Comparison of ENCODE assay signal across 33 cellular contexts in genomic region chr19:55084416-55084815, GRCh38. TPM values are rescaled to one million over a fixed set of nuclear protein-coding genes. Genes with fewer than 3 reads are reported as not detected.
"Had no signal": no experiment of that assay in that cellular context is flagged by ENCODE, and none has a peak within 500 bp of the region (broad histone marks: within the 10 kb centered on the region; RNA-seq: fewer than 3 reads in every experiment).

No MANE protein-coding gene starts in this region.

- H3K27ac ChIP-seq: esophagus muscularis mucosa, foreskin keratinocyte, heart right ventricle, left lung, lower lobe of right lung, right atrium auricular region, upper lobe of left lung, vagina had no signal

- H3K36me3 Mint-ChIP-seq: T-cell had no signal

- H3K36me3 ChIP-seq: heart right ventricle, left lung, lower lobe of right lung, right atrium auricular region had no signal

- H3K4me1 ChIP-seq: foreskin keratinocyte had no signal

- DNase-seq: activated CD4-positive, alpha-beta memory T cell treated with anti-CD3 and anti-CD28 coated beads for 36 hours; activated CD4-positive, alpha-beta T cell treated with anti-CD3 and anti-CD28 coated beads for 48 hours; activated CD8-positive, alpha-beta memory T cell treated with anti-CD3 and anti-CD28 coated beads, Interleukin-2, amount 50 U/mL, for 4 hours; activated gamma-delta T cell treated with Interleukin-2 at 50 U/mL for 16 hours; activated naive CD4-positive, alpha-beta T cell treated with anti-CD3 and anti-CD28 coated beads, Interleukin-2, amount 50 U/mL, for 16 hours; activated T-cell treated with anti-CD3 and anti-CD28 coated beads, Interleukin-2, amount 50 U/mL, for 24 hours; amniotic stem cell; central memory CD4-positive, alpha-beta T cell; foreskin keratinocyte; heart right ventricle; left lung; lower lobe of right lung; mesenchymal stem cell; occipital lobe; stimulated activated CD4-positive, alpha-beta T cell treated with anti-CD3 and anti-CD28 coated beads, Interleukin-1b, Interleukin-23, amount 100 ng/mL, for 48 hours; stimulated activated CD4-positive, alpha-beta T cell treated with anti-CD3 and anti-CD28 coated beads, Interleukin-4, amount 100 ng/mL, for 4 hours; stimulated activated CD8-positive, alpha-beta memory T cell treated with anti-CD3 and anti-CD28 coated beads, Interleukin-4, amount 100 ng/mL, for 48 hours; stimulated activated naive CD8-positive, alpha-beta T cell treated with anti-CD3 and anti-CD28 coated beads, Interleukin-15, amount 100 ng/mL, for 72 hours; substantia nigra; T-cell; upper lobe of left lung had no signal

- H3K27ac Mint-ChIP-seq: activated CD4-positive, alpha-beta memory T cell treated with anti-CD3 and anti-CD28 coated beads for 36 hours; activated T-cell treated with anti-CD3 and anti-CD28 coated beads, Interleukin-2, amount 50 U/mL, for 24 hours; activated T-helper 17 cell treated with anti-CD3 and anti-CD28 coated beads, Interleukin-2, amount 50 U/mL, for 72 hours; dendritic cell treated with granulocyte-macrophage colony-stimulating factor and Interleukin-4, amounts not matched to agents 40 ng/mL and 50 ng/mL, for 4 days; endodermal cell; stimulated activated memory B cell treated with anti-CD40 and anti-IgM and Interleukin-4, amounts not matched to agents 10 μg/mL and 1 μg/mL and 100 μg/mL, for 72 hours; stimulated activated naive CD8-positive, alpha-beta T cell treated with anti-CD3 and anti-CD28 coated beads, Interleukin-15, amount 100 ng/mL, for 72 hours; T-cell; T-helper 2 cell treated with Interferon-gamma antibody and Interleukin-4, amounts not matched to agents 5 μg/mL and 100 μg/mL, for 36 hours had no signal

- ATAC-seq: activated T-helper 17 cell treated with anti-CD3 and anti-CD28 coated beads, Interleukin-2, amount 50 U/mL, for 72 hours; foreskin keratinocyte; heart right ventricle; left lung; lower lobe of right lung; naive thymus-derived CD8-positive, alpha-beta T cell; stimulated activated memory B cell treated with anti-CD40 and anti-IgM and Interleukin-4, amounts not matched to agents 10 μg/mL and 1 μg/mL and 100 μg/mL, for 72 hours; stimulated activated naive CD8-positive, alpha-beta T cell treated with anti-CD3 and anti-CD28 coated beads, Interleukin-15, amount 100 ng/mL, for 72 hours; T-cell had no signal

- H3K9me3 Mint-ChIP-seq: activated CD4-positive, alpha-beta memory T cell treated with anti-CD3 and anti-CD28 coated beads for 36 hours; activated T-helper 17 cell treated with anti-CD3 and anti-CD28 coated beads, Interleukin-2, amount 50 U/mL, for 72 hours; dendritic cell treated with granulocyte-macrophage colony-stimulating factor and Interleukin-4, amounts not matched to agents 40 ng/mL and 50 ng/mL, for 4 days; T-cell; T-helper 2 cell treated with Interferon-gamma antibody and Interleukin-4, amounts not matched to agents 5 μg/mL and 100 μg/mL, for 36 hours had no signal

- H3K4me3 ChIP-seq: esophagus muscularis mucosa, heart right ventricle, left lung, lower lobe of right lung, right atrium auricular region, smooth muscle cell, upper lobe of left lung, vagina had no signal

- H3K9me3 ChIP-seq: esophagus muscularis mucosa, heart right ventricle, left lung, lower lobe of right lung, right atrium auricular region, upper lobe of left lung, vagina had no signal

- H3K4me3 Mint-ChIP-seq: activated CD4-positive, alpha-beta memory T cell treated with anti-CD3 and anti-CD28 coated beads for 36 hours; activated T-cell treated with anti-CD3 and anti-CD28 coated beads, Interleukin-2, amount 50 U/mL, for 24 hours; activated T-helper 17 cell treated with anti-CD3 and anti-CD28 coated beads, Interleukin-2, amount 50 U/mL, for 72 hours; dendritic cell treated with granulocyte-macrophage colony-stimulating factor and Interleukin-4, amounts not matched to agents 40 ng/mL and 50 ng/mL, for 4 days; endodermal cell; stimulated activated memory B cell treated with anti-CD40 and anti-IgM and Interleukin-4, amounts not matched to agents 10 μg/mL and 1 μg/mL and 100 μg/mL, for 72 hours; stimulated activated naive CD8-positive, alpha-beta T cell treated with anti-CD3 and anti-CD28 coated beads, Interleukin-15, amount 100 ng/mL, for 72 hours; T-cell; T-helper 2 cell treated with Interferon-gamma antibody and Interleukin-4, amounts not matched to agents 5 μg/mL and 100 μg/mL, for 36 hours had no signal

RNA-seq across cellular contexts. Expression of gene GP6, which starts 46.4 kb away (rescaled TPM):
- total RNA-seq: activated CD4-positive, alpha-beta memory T cell treated with anti-CD3 and anti-CD28 coated beads for 36 hours; activated CD8-positive, alpha-beta memory T cell treated with anti-CD3 and anti-CD28 coated beads for 36 hours; pulmonary artery endothelial cell; smooth muscle cell had no signal
